Comparison of ENCODE assay signal across 8 cellular contexts in genomic region chr12:49636979-49637378, GRCh38. TPM values are rescaled to one million over a fixed set of nuclear protein-coding genes. Genes with fewer than 3 reads are reported as not detected.
DNase-seq lines count a peak whose midpoint lies in the region; ATAC-seq and TF ChIP-seq lines count a peak whose summit lies in the region.

No MANE protein-coding gene starts in this region.

- peak; percentile 78 for TF ChIP-seq CTCF in neural cell (IDR thresholded peaks at IDR 0.05; ENCODE audit: poor library complexity, severe bottlenecking)
- peak; percentile 63 for TF ChIP-seq CTCF in upper lobe of right lung (IDR thresholded peaks at IDR 0.05)

- H3K36me3 ChIP-seq in neural cell (ENCODE audit: insufficient read depth, low read length): peaks cover 8% of the 10 kb centered on the region
- peaks cover 9% of the 10 kb centered on the region for H3K36me3 ChIP-seq in upper lobe of right lung

- H3K4me1 ChIP-seq in upper lobe of right lung: peaks cover 6% of the 10 kb centered on the region

- H3F3A ChIP-seq in neural cell (ENCODE audit: insufficient read depth, low read length, poor library complexity, severe bottlenecking): no peaks in the 10 kb centered on the region

- no peaks in the 10 kb centered on the region for H4K20me1 ChIP-seq in neural cell (ENCODE audit: insufficient read depth)

- peak; percentile 72 for TF ChIP-seq RAD21 in neural cell (conservative IDR thresholded peaks at IDR 0.05)

- intact Hi-C loops in upper lobe of right lung (cut with DNase I): no loop called here

- no peaks in the 10 kb centered on the region for H3K9me2 ChIP-seq in neural cell (ENCODE audit: insufficient read depth, low read length)

- H2AFZ ChIP-seq in neural cell (ENCODE audit: low read depth, low read length): no peak overlapping the region

- ATAC-seq in HG03342 (IDR thresholded peaks at IDR 0.05; ENCODE audit: unreplicated experiment) (peak; percentile 54), upper lobe of right lung (peak; percentile 75), HG03432 (IDR thresholded peaks at IDR 0.05; ENCODE audit: unreplicated experiment) (no peak)

- H3K4me3 ChIP-seq in neural cell (ENCODE audit: low read length) (no peak overlapping the region), upper lobe of right lung (no peak overlapping the region)

- H3K9me3 ChIP-seq in neural cell (ENCODE audit: low read length) (no peaks in the 10 kb centered on the region), upper lobe of right lung (no peaks in the 10 kb centered on the region)

- H3K4me2 ChIP-seq in neural cell (ENCODE audit: low read length): no peak overlapping the region

- H3K27ac ChIP-seq in neural cell (ENCODE audit: low read length): no peak overlapping the region
- H3K27ac ChIP-seq in upper lobe of right lung: no peak overlapping the region

- DNase-seq in GDM1 (lab: John Stamatoyannopoulos, UW): peak; percentile 61
- peak; percentile 60 for DNase-seq in RPMI7951 (ENCODE audit: low read depth)
- DNase-seq in activated effector memory CD4-positive, alpha-beta T cell treated with Interleukin-2 at 50 U/mL for 16 hours: peak; percentile 31
- DNase-seq in fibroblast of the conjunctiva (ENCODE audit: low read depth): peak; percentile 65
- DNase-seq in upper lobe of right lung: no peak

- TF ChIP-seq EP300 in neural cell (conservative IDR thresholded peaks at IDR 0.05; ENCODE audit: poor library complexity, severe bottlenecking): no peak

- peak overlapping the region; percentile 34 for H3K9ac ChIP-seq in neural cell (ENCODE audit: low read length)

- H3K27me3 ChIP-seq in neural cell (ENCODE audit: insufficient read depth, low read depth, low read length) (no peaks in the 10 kb centered on the region), upper lobe of right lung (no peaks in the 10 kb centered on the region)

- H3K79me2 ChIP-seq in neural cell (replicated peaks; ENCODE audit: insufficient read depth, low read length): no peaks in the 10 kb centered on the region

TF ChIP-seq in neural cell, 6 proteins besides CTCF, POLR2A, EP300 and RAD21:
- TF ChIP-seq EZH2 (IDR thresholded peaks at IDR 0.05; ENCODE audit: borderline replicate concordance, insufficient read depth, low read length, poor library complexity, severe bottlenecking) (no peak), MXI1 (conservative IDR thresholded peaks at IDR 0.05; ENCODE audit: poor library complexity, severe bottlenecking) (peak; percentile 25), SMC3 (conservative IDR thresholded peaks at IDR 0.05; ENCODE audit: poor library complexity) (peak; percentile 76), TAF1 (IDR thresholded peaks at IDR 0.05; ENCODE audit: low read depth) (no peak), POLR2AphosphoS5 (IDR thresholded peaks at IDR 0.05) (no peak)
- TF ChIP-seq, protein P1, sequence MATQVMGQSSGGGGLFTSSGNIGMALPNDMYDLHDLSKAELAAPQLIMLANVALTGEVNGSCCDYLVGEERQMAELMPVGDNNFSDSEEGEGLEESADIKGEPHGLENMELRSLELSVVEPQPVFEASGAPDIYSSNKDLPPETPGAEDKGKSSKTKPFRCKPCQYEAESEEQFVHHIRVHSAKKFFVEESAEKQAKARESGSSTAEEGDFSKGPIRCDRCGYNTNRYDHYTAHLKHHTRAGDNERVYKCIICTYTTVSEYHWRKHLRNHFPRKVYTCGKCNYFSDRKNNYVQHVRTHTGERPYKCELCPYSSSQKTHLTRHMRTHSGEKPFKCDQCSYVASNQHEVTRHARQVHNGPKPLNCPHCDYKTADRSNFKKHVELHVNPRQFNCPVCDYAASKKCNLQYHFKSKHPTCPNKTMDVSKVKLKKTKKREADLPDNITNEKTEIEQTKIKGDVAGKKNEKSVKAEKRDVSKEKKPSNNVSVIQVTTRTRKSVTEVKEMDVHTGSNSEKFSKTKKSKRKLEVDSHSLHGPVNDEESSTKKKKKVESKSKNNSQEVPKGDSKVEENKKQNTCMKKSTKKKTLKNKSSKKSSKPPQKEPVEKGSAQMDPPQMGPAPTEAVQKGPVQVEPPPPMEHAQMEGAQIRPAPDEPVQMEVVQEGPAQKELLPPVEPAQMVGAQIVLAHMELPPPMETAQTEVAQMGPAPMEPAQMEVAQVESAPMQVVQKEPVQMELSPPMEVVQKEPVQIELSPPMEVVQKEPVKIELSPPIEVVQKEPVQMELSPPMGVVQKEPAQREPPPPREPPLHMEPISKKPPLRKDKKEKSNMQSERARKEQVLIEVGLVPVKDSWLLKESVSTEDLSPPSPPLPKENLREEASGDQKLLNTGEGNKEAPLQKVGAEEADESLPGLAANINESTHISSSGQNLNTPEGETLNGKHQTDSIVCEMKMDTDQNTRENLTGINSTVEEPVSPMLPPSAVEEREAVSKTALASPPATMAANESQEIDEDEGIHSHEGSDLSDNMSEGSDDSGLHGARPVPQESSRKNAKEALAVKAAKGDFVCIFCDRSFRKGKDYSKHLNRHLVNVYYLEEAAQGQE (IDR thresholded peaks at IDR 0.05; ENCODE audit: borderline replicate concordance): no peak

RNA-seq across cellular contexts. Expression of gene PRPF40B, which starts 13.6 kb away (rescaled TPM):
- 4.0 and 6.6 TPM in 2 replicates for total RNA-seq in RPMI7951 (2014; rRNA removed; shearing (Covaris generic))
- 42.0 and 48.4 TPM in 2 replicates for polyA plus RNA-seq in neural cell
- polyA minus RNA-seq in neural cell: 23.1 and 28.4 TPM in 2 replicates
- 19.9 TPM for total RNA-seq in upper lobe of right lung

RNA-seq across cellular contexts. Expression of gene FAM186B, which starts 31.5 kb away (rescaled TPM):
- total RNA-seq in RPMI7951 (2014; rRNA removed; shearing (Covaris generic)): 0.29 TPM in 1 of 2 replicates, not detected in the other
- not detected in 2 replicates for polyA plus RNA-seq in neural cell
- 0.49 TPM in 1 of 2 replicates, not detected in the other for polyA minus RNA-seq in neural cell
- 0.75 TPM for total RNA-seq in upper lobe of right lung
